Comparison of ENCODE assay signal across 2 cellular contexts in the genomic region with DNA sequence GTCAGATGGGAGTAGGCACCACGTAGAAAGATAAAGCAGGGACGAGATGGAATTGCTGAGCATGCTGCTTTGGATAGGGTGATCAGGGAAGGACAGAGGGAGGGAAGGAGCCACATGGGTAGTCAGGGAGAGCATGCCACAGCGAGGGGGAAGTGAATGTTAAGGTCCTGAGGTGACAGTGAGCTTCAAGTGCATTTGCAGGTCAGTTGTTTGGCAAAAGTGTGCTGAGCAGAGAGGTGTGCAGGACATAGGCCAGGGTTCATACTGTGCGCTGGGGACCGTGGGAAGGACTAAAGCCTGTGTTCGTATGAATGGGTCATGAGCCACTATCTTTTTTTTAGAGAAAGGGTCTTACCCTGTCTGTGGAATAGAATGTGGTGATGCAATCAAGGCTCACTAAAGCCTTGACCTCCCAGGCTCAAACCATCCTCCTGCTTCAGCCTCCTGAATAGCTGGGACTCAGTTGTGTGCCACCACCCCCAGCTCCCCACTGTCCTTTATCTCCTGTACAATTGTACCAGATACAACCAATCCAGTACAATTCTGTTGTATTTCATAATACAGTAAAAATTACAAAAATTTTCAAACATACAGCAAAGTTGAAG.
TF ChIP-seq lines count a peak whose summit lies in the region.

No MANE protein-coding gene starts in this region.

TF ChIP-seq in IMR-90, 13 proteins besides CTCF, POLR2A, EP300 and RAD21:
- TF ChIP-seq SMC3 (IDR thresholded peaks at IDR 0.05; ENCODE audit: low read depth, low read length) (no peak), CEBPB (IDR thresholded peaks at IDR 0.05; ENCODE audit: low read depth, low read length) (peak; percentile 57; the same call in 1 of the 2 replicates)
TF ChIP-seq in IMR-90: peak in this region for 1.

TF ChIP-seq in K562, 482 proteins besides CTCF, POLR2A, EP300 and RAD21:
- 0 out of 2 replicates have a peak, but pooled peaks have one; percentile 8 for TF ChIP-seq ZNF316 (IDR thresholded peaks at IDR 0.05)
- 0 out of 2 replicates have a peak, but pooled peaks have one; percentile 6 for TF ChIP-seq C11orf30 (IDR thresholded peaks at IDR 0.05; ENCODE audit: low read depth)
- TF ChIP-seq, protein P1, sequence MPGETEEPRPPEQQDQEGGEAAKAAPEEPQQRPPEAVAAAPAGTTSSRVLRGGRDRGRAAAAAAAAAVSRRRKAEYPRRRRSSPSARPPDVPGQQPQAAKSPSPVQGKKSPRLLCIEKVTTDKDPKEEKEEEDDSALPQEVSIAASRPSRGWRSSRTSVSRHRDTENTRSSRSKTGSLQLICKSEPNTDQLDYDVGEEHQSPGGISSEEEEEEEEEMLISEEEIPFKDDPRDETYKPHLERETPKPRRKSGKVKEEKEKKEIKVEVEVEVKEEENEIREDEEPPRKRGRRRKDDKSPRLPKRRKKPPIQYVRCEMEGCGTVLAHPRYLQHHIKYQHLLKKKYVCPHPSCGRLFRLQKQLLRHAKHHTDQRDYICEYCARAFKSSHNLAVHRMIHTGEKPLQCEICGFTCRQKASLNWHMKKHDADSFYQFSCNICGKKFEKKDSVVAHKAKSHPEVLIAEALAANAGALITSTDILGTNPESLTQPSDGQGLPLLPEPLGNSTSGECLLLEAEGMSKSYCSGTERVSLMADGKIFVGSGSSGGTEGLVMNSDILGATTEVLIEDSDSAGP (CRISPR knock-in tag; IDR thresholded peaks at IDR 0.05), result no peak
- no peak for TF ChIP-seq ILK (tag; IDR thresholded peaks at IDR 0.05; ENCODE audit: borderline replicate concordance, low read depth)
- no peak for TF ChIP-seq MECOM (CRISPR knock-in tag; IDR thresholded peaks at IDR 0.05)
- TF ChIP-seq ZNF507 (tag; conservative IDR thresholded peaks at IDR 0.05), result no peak
- TF ChIP-seq NRF1 (conservative IDR thresholded peaks at IDR 0.05 in 1 of 2, IDR thresholded peaks at IDR 0.05 in 1 of 2), result no peak
- no peak for TF ChIP-seq BRD4 (IDR thresholded peaks at IDR 0.05)
- TF ChIP-seq, protein P2, sequence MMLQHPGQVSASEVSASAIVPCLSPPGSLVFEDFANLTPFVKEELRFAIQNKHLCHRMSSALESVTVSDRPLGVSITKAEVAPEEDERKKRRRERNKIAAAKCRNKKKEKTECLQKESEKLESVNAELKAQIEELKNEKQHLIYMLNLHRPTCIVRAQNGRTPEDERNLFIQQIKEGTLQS (IDR thresholded peaks at IDR 0.05), result 0 out of 2 replicates have a peak, but pooled peaks have one; percentile 35
- TF ChIP-seq, protein P2 (CRISPR knock-in tag; conservative IDR thresholded peaks at IDR 0.05), result no peak
